Comparison of ENCODE assay signal across 8 cellular contexts in genomic region chr2:170822885-170823799, GRCh38. TPM values are rescaled to one million over a fixed set of nuclear protein-coding genes. Genes with fewer than 3 reads are reported as not detected.
DNase-seq lines count a peak whose midpoint lies in the region; ATAC-seq and TF ChIP-seq lines count a peak whose summit lies in the region.

No MANE protein-coding gene starts in this region.

- peak; percentile 90 for DNase-seq in OCI-M1 (lab: John Stamatoyannopoulos, UW)
- no peak for DNase-seq in fibroblast of lung (ENCODE audit: low read depth in 2 of 2)

- H3K9me3 ChIP-seq in BLaER1 = peaks cover 54% of the 10 kb centered on the region
- no peaks in the 10 kb centered on the region for H3K9me3 ChIP-seq in fibroblast of lung (ENCODE audit: control insufficient read depth, insufficient read depth, low read depth, low read length)
- H3K9me3 ChIP-seq in neuron (ENCODE audit: low read length) = peaks cover 7% of the 10 kb centered on the region

- H3K4me3 ChIP-seq in BLaER1 (no peak overlapping the region), fibroblast of lung (replicated peaks in 1 of 4; ENCODE audit: control extremely low read depth in 1 of 4, insufficient read depth in 1 of 4, low read depth in 3 of 4, low read length in 4 of 4) (peak overlapping the region in 1 of 4 experiments; percentile 28), neuron (ENCODE audit: low read length) (peak overlapping the region; percentile 55)

- no peak overlapping the region for H3K9ac ChIP-seq in BLaER1
- H3K9ac ChIP-seq in fibroblast of lung (ENCODE audit: insufficient read depth, low read length) = no peak overlapping the region

- TF ChIP-seq CTCF in fibroblast of lung (conservative IDR thresholded peaks at IDR 0.05 in 1 of 2, IDR thresholded peaks at IDR 0.05 in 1 of 2; ENCODE audit: low read depth in 1 of 2, low read length in 2 of 2) = no peak

- ATAC-seq in GM21367 (IDR thresholded peaks at IDR 0.05; ENCODE audit: unreplicated experiment) = no peak
- no peak for ATAC-seq in HG03025 (IDR thresholded peaks at IDR 0.05; ENCODE audit: low FRiP score, unreplicated experiment)
- ATAC-seq in GM21529 (IDR thresholded peaks at IDR 0.05; ENCODE audit: unreplicated experiment) = no peak
- no peak for ATAC-seq in GM21423 (IDR thresholded peaks at IDR 0.05; ENCODE audit: unreplicated experiment)

- peaks cover 17% of the 10 kb centered on the region for H3K4me1 ChIP-seq in BLaER1
- H3K4me1 ChIP-seq in fibroblast of lung (ENCODE audit: control insufficient read depth, extremely low read depth, insufficient read depth, low read length) = no peaks in the 10 kb centered on the region
- H3K4me1 ChIP-seq in neuron (ENCODE audit: insufficient read depth, low read length) = peaks cover 22% of the 10 kb centered on the region

- H3K36me3 ChIP-seq in BLaER1 (no peaks in the 10 kb centered on the region), fibroblast of lung (ENCODE audit: control insufficient read depth, insufficient read depth, low read length) (no peaks in the 10 kb centered on the region), neuron (ENCODE audit: insufficient read depth, low read length) (no peaks in the 10 kb centered on the region)

- no peaks in the 10 kb centered on the region for H3K79me2 ChIP-seq in fibroblast of lung (ENCODE audit: control insufficient read depth, insufficient read depth, low read length)

- H3K27ac ChIP-seq in BLaER1 (no peak overlapping the region), fibroblast of lung (ENCODE audit: insufficient read depth, low read length) (no peak overlapping the region)

- H4K20me1 ChIP-seq in BLaER1 (peaks cover 30% of the 10 kb centered on the region; the same call in 1 of the 2 replicates), fibroblast of lung (ENCODE audit: control insufficient read depth, extremely low read depth, insufficient read depth, low read length) (no peaks in the 10 kb centered on the region)

- H2AFZ ChIP-seq in fibroblast of lung (ENCODE audit: low read length) (no peak overlapping the region), neuron (ENCODE audit: low read depth, low read length) (peak overlapping the region; percentile 80)

- H3K4me2 ChIP-seq in BLaER1 = 0 out of 2 replicates have a peak overlapping the region, but pooled peaks have one; percentile 7
- peak overlapping the region; percentile 68 for H3K4me2 ChIP-seq in fibroblast of lung (ENCODE audit: extremely low read depth, insufficient read depth, low read length)

- H3K27me3 ChIP-seq in BLaER1 = peaks cover 94% of the 10 kb centered on the region
- peaks cover 70% of the 10 kb centered on the region for H3K27me3 ChIP-seq in fibroblast of lung (ENCODE audit: control insufficient read depth, insufficient read depth, low read length)
- peaks cover 78% of the 10 kb centered on the region for H3K27me3 ChIP-seq in neuron (ENCODE audit: insufficient read depth, low read length)

RNA-seq across cellular contexts. Expression of gene GAD1, which starts 6.5 kb away (rescaled TPM):
- 0.26 and 0.33 TPM in 2 replicates for total RNA-seq in fibroblast of lung
- 0.08 and 0.12 TPM in 2 replicates for polyA plus RNA-seq in fibroblast of lung
- 0.30 TPM in 1 of 2 replicates, not detected in the other for polyA plus RNA-seq in fibroblast of lung (2012)
- not detected in 2 replicates for polyA minus RNA-seq in fibroblast of lung (ENCODE audit: low replicate concordance)

RNA-seq across cellular contexts. Expression of gene ERICH2, which starts 53.0 kb away (rescaled TPM):
- total RNA-seq in fibroblast of lung = 3.1 and 4.1 TPM in 2 replicates
- polyA plus RNA-seq in fibroblast of lung = 0.12 TPM in 1 of 2 replicates, not detected in the other
- polyA plus RNA-seq in fibroblast of lung (2012) = 0.22 and 0.34 TPM in 2 replicates
- polyA minus RNA-seq in fibroblast of lung (ENCODE audit: low replicate concordance) = not detected in 2 replicates
